13 cellular contexts compared by ENCODE assay signal in the genomic region with DNA sequence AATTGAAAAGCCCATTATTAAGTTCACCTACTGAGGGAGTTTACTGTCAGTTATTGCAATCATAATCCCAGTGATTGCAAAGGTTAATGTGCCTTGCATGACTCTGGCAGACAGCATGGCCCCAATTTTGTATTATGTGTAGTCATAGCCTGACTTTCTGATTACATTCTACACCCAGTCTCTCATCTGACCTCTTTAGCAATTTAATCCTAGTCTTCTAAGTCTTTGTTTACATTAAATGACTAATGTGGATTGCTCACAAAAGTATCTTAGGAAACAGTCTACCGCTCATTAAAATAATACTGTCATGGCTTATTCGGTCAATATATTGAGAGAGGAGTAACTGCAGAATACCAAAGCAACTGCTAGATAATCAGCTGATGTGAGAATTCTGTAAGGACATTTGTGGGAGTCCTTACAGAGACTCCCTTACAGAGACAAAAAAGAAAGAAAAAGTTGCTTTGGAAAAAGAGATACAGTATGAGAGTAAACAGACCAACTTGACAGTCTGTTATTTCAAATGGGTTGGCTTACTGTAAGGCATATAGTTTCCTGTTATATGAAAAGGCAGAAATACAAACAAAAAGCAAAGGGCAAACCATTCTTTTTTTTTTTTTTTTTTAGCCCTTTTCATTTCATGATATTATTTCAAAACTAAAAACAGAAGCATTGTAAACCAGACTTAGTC. TPM values are rescaled to one million over a fixed set of nuclear protein-coding genes. Genes with fewer than 3 reads are reported as not detected.
DNase-seq lines count a peak whose midpoint lies in the region; ATAC-seq and TF ChIP-seq lines count a peak whose summit lies in the region.
"Had no signal": no experiment of that assay in that cellular context is flagged by ENCODE, and none has a peak within 500 bp of the region (broad histone marks: within the 10 kb centered on the region; RNA-seq: fewer than 3 reads in every experiment).

No MANE protein-coding gene starts in this region.

- H3K4me3 Mint-ChIP-seq in activated naive CD4-positive, alpha-beta T cell treated with anti-CD3 and anti-CD28 coated beads, Interleukin-2, amount 10 ng/mL, durations not matched to agents 7 days and 5 days: no peak overlapping the region
- H3K4me3 Mint-ChIP-seq: CD14-positive monocyte had no signal

- peak overlapping the region; percentile 56 for H3K27ac Mint-ChIP-seq in activated naive CD4-positive, alpha-beta T cell treated with anti-CD3 and anti-CD28 coated beads, Interleukin-2, amount 10 ng/mL, durations not matched to agents 7 days and 5 days

- H3K9me3 Mint-ChIP-seq in activated naive CD4-positive, alpha-beta T cell treated with anti-CD3 and anti-CD28 coated beads, Interleukin-2, amount 10 ng/mL, durations not matched to agents 7 days and 5 days: no peaks in the 10 kb centered on the region
- H3K9me3 Mint-ChIP-seq: CD14-positive monocyte had no signal

- WGBS in psoas muscle, 3 donors: 93 to 98% (median 97%) methylated on average over 2 of the region's 2 CpGs

- TF ChIP-seq CTCF in RWPE1 (conservative IDR thresholded peaks at IDR 0.05; ENCODE audit: low read depth) (no peak), psoas muscle (IDR thresholded peaks at IDR 0.05) (no peak)

- no peak for ATAC-seq in psoas muscle

- peaks cover 8 to 43% of the 10 kb centered on the region in 2 donors for H3K36me3 ChIP-seq in psoas muscle (ENCODE audit: insufficient read depth in 1 of 2, low read depth in 1 of 2)

- intact Hi-C loops in psoas muscle (cut with DNase I): no loop called here

- peaks cover 3% of the 10 kb centered on the region for H3K4me1 Mint-ChIP-seq in activated naive CD4-positive, alpha-beta T cell treated with anti-CD3 and anti-CD28 coated beads, Interleukin-2, amount 10 ng/mL, durations not matched to agents 7 days and 5 days

- peaks cover 3% of the 10 kb centered on the region for H3K4me1 ChIP-seq in psoas muscle

- CTCF ChIA-PET in activated naive CD4-positive, alpha-beta T cell treated with anti-CD3 and anti-CD28 coated beads, Interleukin-2, amount 10 ng/mL, durations not matched to agents 7 days and 5 days (lab: Charles Lee): interaction anchor here (1.2 kb wide), 1 partner anchor 30 kb away, joined by 3 read pairs; no protein-coding TSS in a partner anchor
- CTCF ChIA-PET in RWPE1 (lab: Yijun Ruan, JAX): no interaction called here

- no peaks in the 10 kb centered on the region for H3K27me3 ChIP-seq in psoas muscle (ENCODE audit: insufficient read depth in 3 of 3, low read length in 2 of 3)
- H3K27me3 ChIP-seq: suprapubic skin had no signal

- no peak for DNase-seq in activated naive CD4-positive, alpha-beta T cell treated with anti-CD3 and anti-CD28 coated beads, Interleukin-2, amount 10 ng/mL, durations not matched to agents 7 days and 5 days
- DNase-seq in activated naive CD4-positive, alpha-beta T cell (lab: John Stamatoyannopoulos, UW): no peak
- DNase-seq in RWPE1 (ENCODE audit: low spot score) (peak; percentile 66), fibroblast of the conjunctiva (ENCODE audit: low read depth) (peak; percentile 55), stromal cell of bone marrow (ENCODE audit: low read depth) (peak; percentile 79), psoas muscle (no peak)
- DNase-seq in effector CD8-positive, alpha-beta T cell (lab: John Stamatoyannopoulos, UW): no peak
- no peak for DNase-seq in activated naive CD4-positive, alpha-beta T cell treated with anti-CD3 and anti-CD28 coated beads, Interleukin-2, amount 50 U/mL, for 16 hours
- DNase-seq: NCI-H1105 treated with DMSO at 0.1 percent for 48 hours, T-helper 9 cell had no signal

- peaks cover 31% of the 10 kb centered on the region for H3K36me3 Mint-ChIP-seq in activated naive CD4-positive, alpha-beta T cell treated with anti-CD3 and anti-CD28 coated beads, Interleukin-2, amount 10 ng/mL, durations not matched to agents 7 days and 5 days

- no peaks in the 10 kb centered on the region for H3K9me3 ChIP-seq in psoas muscle
- H3K9me3 ChIP-seq: suprapubic skin had no signal

- POLR2A ChIA-PET in RWPE1 (lab: Yijun Ruan, JAX; ENCODE audit: low non-redundant PET): no interaction called here

- no peak overlapping the region for H3K27ac ChIP-seq in RWPE1
- H3K27ac ChIP-seq in psoas muscle: no peak overlapping the region
- H3K27ac ChIP-seq: skin epidermis, suprapubic skin had no signal

- no peaks in the 10 kb centered on the region for H3K27me3 Mint-ChIP-seq in activated naive CD4-positive, alpha-beta T cell treated with anti-CD3 and anti-CD28 coated beads, Interleukin-2, amount 10 ng/mL, durations not matched to agents 7 days and 5 days

- H3K4me3 ChIP-seq in psoas muscle: no peak overlapping the region
- H3K4me3 ChIP-seq: skin epidermis, suprapubic skin had no signal

RNA-seq across cellular contexts. Expression of gene SMG7, which starts 42.8 kb away (rescaled TPM):
- 10 to 100 TPM; 21.1 to 40.3 (median 32.1) TPM for total RNA-seq in psoas muscle
- polyA plus RNA-seq in psoas muscle: 10 to 100 TPM; 14.1 to 26.4 (median 22.9) TPM

Comparison
In these comparisons a context has a peak if more than half of its experiments do, and no peak if none do; other contexts are left out.
1. DNase-seq: peak in RWPE1 (single experiment), fibroblast of the conjunctiva (single experiment) and stromal cell of bone marrow (single experiment); none in activated naive CD4-positive, alpha-beta T cell treated with anti-CD3 and anti-CD28 coated beads, Interleukin-2, amount 10 ng/mL, durations not matched to agents 7 days and 5 days (single experiment), activated naive CD4-positive, alpha-beta T cell (0 of 4), psoas muscle (0 of 2), effector CD8-positive, alpha-beta T cell (single experiment) and activated naive CD4-positive, alpha-beta T cell treated with anti-CD3 and anti-CD28 coated beads, Interleukin-2, amount 50 U/mL, for 16 hours (single experiment).